In the genomic region with DNA sequence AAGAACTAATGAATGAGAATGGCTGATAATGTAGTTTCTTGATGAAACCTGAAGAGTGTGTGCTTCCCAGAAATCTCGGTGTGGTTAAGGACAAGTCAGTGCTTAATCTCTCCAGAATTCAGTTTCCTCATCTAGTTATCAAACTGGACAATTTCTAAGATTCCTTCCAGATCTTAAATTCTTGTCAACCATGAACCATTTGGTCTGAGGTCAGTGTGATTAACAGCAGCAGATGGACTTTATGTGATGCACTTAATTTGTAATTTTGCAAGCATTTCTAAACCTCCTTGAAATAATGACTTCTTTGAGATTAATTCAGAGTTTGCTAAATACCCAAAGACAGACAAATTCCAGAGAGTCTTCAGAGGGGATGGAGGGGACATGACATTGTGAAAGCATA, we compare ENCODE assay signal across 36 cellular contexts.
"Had no signal": no experiment of that assay in that cellular context is flagged by ENCODE, and none has a peak within 500 bp of the region (broad histone marks: within the 10 kb centered on the region; RNA-seq: fewer than 3 reads in every experiment).

No MANE protein-coding gene starts in this region.

- H3K36me3 Mint-ChIP-seq: activated CD8-positive, alpha-beta memory T cell treated with anti-CD3 and anti-CD28 coated beads, Interleukin-2, amount 10 ng/mL, durations not matched to agents 7 days and 5 days had no signal

- H3K4me3 Mint-ChIP-seq: activated B cell treated with CpG ODN at 0.5 μM for 24 hours; activated CD8-positive, alpha-beta memory T cell treated with anti-CD3 and anti-CD28 coated beads, Interleukin-2, amount 10 ng/mL, durations not matched to agents 7 days and 5 days; activated CD8-positive, alpha-beta T cell treated with anti-CD3 and anti-CD28 coated beads, Interleukin-2, amount 10 ng/mL, durations not matched to agents 7 days and 5 days; activated naive CD4-positive, alpha-beta T cell treated with anti-CD3 and anti-CD28 coated beads for 36 hours; activated naive CD4-positive, alpha-beta T cell treated with anti-CD3 and anti-CD28 coated beads, Interleukin-2, amount 50 U/mL, for 24 hours; activated naive CD8-positive, alpha-beta T cell treated with anti-CD3 and anti-CD28 coated beads for 36 hours; activated naive CD8-positive, alpha-beta T cell treated with anti-CD3 and anti-CD28 coated beads, Interleukin-2, amount 50 U/mL, for 24 hours; activated T-helper 1 cell treated with anti-CD3 and anti-CD28 coated beads, Interleukin-12 subunit alpha, Interleukin-12 subunit beta, Interleukin-2, Interleukin-4 antibody, amounts not matched to agents 30 ng/mL and 10 ng/mL and 1 ng/mL, durations not matched to agents 14 hours and 24 hours and 36 hours; brain; T-cell; T-helper 1 cell treated with Interleukin-12 subunit alpha and Interleukin-12 subunit beta and Interleukin-4 antibody, amounts not matched to agents 30 μg/mL and 1 μg/mL, for 36 hours; T-helper 2 cell treated with Interferon-gamma antibody and Interleukin-4, amounts not matched to agents 5 μg/mL and 100 μg/mL, for 36 hours had no signal

- H3K4me1 ChIP-seq: adrenal gland, ascending aorta, breast epithelium, colonic mucosa, esophagus squamous epithelium, foreskin keratinocyte, gastrocnemius medialis, heart right ventricle had no signal

- H3K9me3 Mint-ChIP-seq: activated naive CD4-positive, alpha-beta T cell treated with anti-CD3 and anti-CD28 coated beads, Interleukin-2, amount 50 U/mL, for 24 hours; activated T-helper 1 cell treated with anti-CD3 and anti-CD28 coated beads, Interleukin-12 subunit alpha, Interleukin-12 subunit beta, Interleukin-2, Interleukin-4 antibody, amounts not matched to agents 30 ng/mL and 10 ng/mL and 1 ng/mL, durations not matched to agents 14 hours and 24 hours and 36 hours; activated T-helper 2 cell treated with anti-CD3 and anti-CD28 coated beads, Interferon-gamma antibody, Interleukin-2, Interleukin-4, amounts not matched to agents 10 μg/mL and 5 μg/mL and 100 μg/mL, durations not matched to agents 14 hours and 24 hours and 36 hours; T-helper 1 cell treated with Interleukin-12 subunit alpha and Interleukin-12 subunit beta and Interleukin-4 antibody, amounts not matched to agents 30 μg/mL and 1 μg/mL, for 36 hours; T-helper 2 cell treated with Interferon-gamma antibody and Interleukin-4, amounts not matched to agents 5 μg/mL and 100 μg/mL, for 36 hours had no signal

- H3K36me3 ChIP-seq: adrenal gland, breast epithelium, cardiac muscle cell, colonic mucosa, gastrocnemius medialis, WERI-Rb-1 had no signal

- H3K27me3 ChIP-seq: adrenal gland, ascending aorta, breast epithelium, cardiac muscle cell, colonic mucosa, esophagus squamous epithelium, foreskin keratinocyte, gastrocnemius medialis, heart right ventricle had no signal

- ATAC-seq: activated CD4-positive, CD25-positive, alpha-beta regulatory T cell treated with anti-CD3 and anti-CD28 coated beads, Interleukin-2, amount 50 U/mL, for 24 hours; activated CD8-positive, alpha-beta memory T cell treated with anti-CD3 and anti-CD28 coated beads, Interleukin-2, amount 10 ng/mL, durations not matched to agents 7 days and 5 days; activated CD8-positive, alpha-beta T cell treated with anti-CD3 and anti-CD28 coated beads, Interleukin-2, amount 10 ng/mL, durations not matched to agents 7 days and 5 days; activated naive CD8-positive, alpha-beta T cell treated with anti-CD3 and anti-CD28 coated beads, Interleukin-2, amount 50 U/mL, for 24 hours; foreskin keratinocyte; gastrocnemius medialis; heart right ventricle; T-cell had no signal

- H3K27me3 Mint-ChIP-seq: activated B cell treated with CpG ODN at 0.5 μM for 24 hours; activated CD8-positive, alpha-beta memory T cell treated with anti-CD3 and anti-CD28 coated beads, Interleukin-2, amount 10 ng/mL, durations not matched to agents 7 days and 5 days; activated naive CD4-positive, alpha-beta T cell treated with anti-CD3 and anti-CD28 coated beads, Interleukin-2, amount 50 U/mL, for 24 hours; activated naive CD8-positive, alpha-beta T cell treated with anti-CD3 and anti-CD28 coated beads for 36 hours; activated naive CD8-positive, alpha-beta T cell treated with anti-CD3 and anti-CD28 coated beads, Interleukin-2, amount 50 U/mL, for 24 hours; T-cell had no signal

- H3K9me3 ChIP-seq: colonic mucosa had no signal

- DNase-seq: activated B cell treated with CpG ODN at 0.5 μM for 24 hours; activated CD4-positive, alpha-beta T cell treated with anti-CD3 and anti-CD28 coated beads for 48 hours; activated CD4-positive, alpha-beta T cell treated with anti-CD3 and anti-CD28 coated beads, Interleukin-2, amount 50 U/mL, for 1 hour; activated CD4-positive, alpha-beta T cell treated with anti-CD3 and anti-CD28 coated beads, Interleukin-2, amount 50 U/mL, for 48 hours; activated CD8-positive, alpha-beta memory T cell treated with anti-CD3 and anti-CD28 coated beads, Interleukin-2, amount 10 ng/mL, durations not matched to agents 7 days and 5 days; activated CD8-positive, alpha-beta memory T cell treated with anti-CD3 and anti-CD28 coated beads, Interleukin-2, amount 50 U/mL, for 4 hours; activated CD8-positive, alpha-beta T cell treated with anti-CD3 and anti-CD28 coated beads, Interleukin-2, amount 10 ng/mL, durations not matched to agents 7 days and 5 days; activated effector memory CD4-positive, alpha-beta T cell treated with anti-CD3 and anti-CD28 coated beads, Interleukin-2, amount 50 U/mL, for 16 hours; activated naive CD4-positive, alpha-beta T cell treated with anti-CD3 and anti-CD28 coated beads for 36 hours; activated naive CD8-positive, alpha-beta T cell treated with anti-CD3 and anti-CD28 coated beads for 36 hours; activated naive CD8-positive, alpha-beta T cell treated with anti-CD3 and anti-CD28 coated beads, Interleukin-2, amount 50 U/mL, for 24 hours; activated T-cell treated with anti-CD3 and anti-CD28 coated beads, Interleukin-2, amount 50 U/mL, for 1 hour; activated T-cell treated with anti-CD3 and anti-CD28 coated beads, Interleukin-2, amount 50 U/mL, for 48 hours; adrenal gland; central memory CD4-positive, alpha-beta T cell; cerebellar nuclear complex; colonic mucosa; effector CD8-positive, alpha-beta T cell; esophagus squamous epithelium; foreskin keratinocyte; gastrocnemius medialis; heart right ventricle; T-cell; T1000; WERI-Rb-1 had no signal

- H3K4me3 ChIP-seq: adrenal gland, ascending aorta, breast epithelium, cardiac muscle cell, colonic mucosa, esophagus squamous epithelium, gastrocnemius medialis, heart right ventricle had no signal

- H3K27ac Mint-ChIP-seq: activated B cell treated with CpG ODN at 0.5 μM for 24 hours; activated CD8-positive, alpha-beta memory T cell treated with anti-CD3 and anti-CD28 coated beads, Interleukin-2, amount 10 ng/mL, durations not matched to agents 7 days and 5 days; activated CD8-positive, alpha-beta T cell treated with anti-CD3 and anti-CD28 coated beads, Interleukin-2, amount 10 ng/mL, durations not matched to agents 7 days and 5 days; activated naive CD4-positive, alpha-beta T cell treated with anti-CD3 and anti-CD28 coated beads for 36 hours; activated naive CD4-positive, alpha-beta T cell treated with anti-CD3 and anti-CD28 coated beads, Interleukin-2, amount 50 U/mL, for 24 hours; activated naive CD8-positive, alpha-beta T cell treated with anti-CD3 and anti-CD28 coated beads for 36 hours; activated naive CD8-positive, alpha-beta T cell treated with anti-CD3 and anti-CD28 coated beads, Interleukin-2, amount 50 U/mL, for 24 hours; activated T-helper 1 cell treated with anti-CD3 and anti-CD28 coated beads, Interleukin-12 subunit alpha, Interleukin-12 subunit beta, Interleukin-2, Interleukin-4 antibody, amounts not matched to agents 30 ng/mL and 10 ng/mL and 1 ng/mL, durations not matched to agents 14 hours and 24 hours and 36 hours; activated T-helper 2 cell treated with anti-CD3 and anti-CD28 coated beads, Interferon-gamma antibody, Interleukin-2, Interleukin-4, amounts not matched to agents 10 μg/mL and 5 μg/mL and 100 μg/mL, durations not matched to agents 14 hours and 24 hours and 36 hours; brain; T-cell; T-helper 1 cell treated with Interleukin-12 subunit alpha and Interleukin-12 subunit beta and Interleukin-4 antibody, amounts not matched to agents 30 μg/mL and 1 μg/mL, for 36 hours; T-helper 2 cell treated with Interferon-gamma antibody and Interleukin-4, amounts not matched to agents 5 μg/mL and 100 μg/mL, for 36 hours had no signal

- H3K4me1 Mint-ChIP-seq: activated B cell treated with CpG ODN at 0.5 μM for 24 hours; activated CD8-positive, alpha-beta memory T cell treated with anti-CD3 and anti-CD28 coated beads, Interleukin-2, amount 10 ng/mL, durations not matched to agents 7 days and 5 days; activated naive CD4-positive, alpha-beta T cell treated with anti-CD3 and anti-CD28 coated beads, Interleukin-2, amount 50 U/mL, for 24 hours; activated naive CD8-positive, alpha-beta T cell treated with anti-CD3 and anti-CD28 coated beads for 36 hours; activated naive CD8-positive, alpha-beta T cell treated with anti-CD3 and anti-CD28 coated beads, Interleukin-2, amount 50 U/mL, for 24 hours; brain; T-cell had no signal

- H3K27ac ChIP-seq: adrenal gland, ascending aorta, breast epithelium, cardiac muscle cell, colonic mucosa, epithelial cell of prostate, esophagus squamous epithelium, foreskin keratinocyte, gastrocnemius medialis, heart right ventricle, WERI-Rb-1 had no signal
